Comparison of ENCODE assay signal across 15 cellular contexts in the genomic region with DNA sequence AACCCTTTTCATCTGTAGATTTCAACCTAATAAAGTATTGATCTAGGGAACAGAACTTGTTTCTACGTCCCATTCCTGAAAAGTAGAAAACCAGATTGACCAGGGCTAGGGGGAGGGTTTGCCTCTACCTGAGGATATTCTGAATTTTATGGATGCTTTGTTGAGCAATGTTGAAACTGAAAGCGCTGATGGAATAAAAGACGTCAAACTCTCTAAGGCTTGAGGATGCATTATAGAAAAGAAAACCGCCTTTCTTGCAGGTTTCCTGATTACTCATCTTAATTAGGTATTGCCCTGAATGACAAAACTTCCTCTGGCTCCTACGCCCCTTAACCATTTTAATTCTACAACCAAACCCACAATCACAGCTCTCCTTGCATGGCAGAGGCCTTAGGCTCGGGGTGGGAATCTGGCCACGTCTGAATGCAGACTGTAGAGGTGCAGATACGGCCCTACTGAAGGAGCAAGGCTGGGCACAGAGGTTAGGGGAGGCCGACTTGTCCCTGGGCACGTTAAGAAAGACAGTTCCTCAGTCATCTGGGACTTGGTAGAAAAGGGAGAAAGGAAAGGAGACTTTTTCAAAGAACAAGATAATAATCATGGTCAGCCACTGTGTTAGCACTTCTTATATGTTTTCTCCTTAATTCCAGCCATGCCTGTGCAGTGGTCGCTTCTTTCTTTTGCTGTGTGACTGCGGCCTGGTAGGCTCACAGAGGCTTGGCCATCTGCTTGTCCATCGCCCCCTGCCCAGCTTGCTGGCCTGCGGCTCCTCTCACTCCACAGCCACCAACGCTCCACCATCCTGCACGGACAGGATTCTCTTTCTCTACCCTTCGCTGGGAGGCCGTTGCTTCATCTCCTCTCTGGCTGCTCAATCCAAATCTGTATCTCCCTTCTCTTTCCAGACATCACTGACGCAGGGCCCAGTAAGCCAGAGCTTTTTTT.
DNase-seq lines count a peak whose midpoint lies in the region; ATAC-seq, FAIRE-seq and TF ChIP-seq lines count a peak whose summit lies in the region.
"Had no signal": no experiment of that assay in that cellular context is flagged by ENCODE, and none has a peak within 500 bp of the region (broad histone marks: within the 10 kb centered on the region; RNA-seq: fewer than 3 reads in every experiment).

No MANE protein-coding gene starts in this region.

- no peak overlapping the region for H3K4me3 Mint-ChIP-seq in activated CD4-positive, alpha-beta memory T cell treated with anti-CD3 and anti-CD28 coated beads for 36 hours
- H3K4me3 Mint-ChIP-seq: activated CD8-positive, alpha-beta T cell treated with anti-CD3 and anti-CD28 coated beads, Interleukin-2, amount 10 ng/mL, durations not matched to agents 7 days and 5 days; H9; natural killer cell treated with Interleukin-12 subunit alpha and Interleukin-12 subunit beta and Interleukin-15 and Interleukin-18, amount 100 ng/mL, for 72 hours had no signal

- CTCF ChIA-PET in activated CD4-positive, alpha-beta memory T cell treated with anti-CD3 and anti-CD28 coated beads for 36 hours (lab: Charles Lee): no interaction called here

- H3K27me3 ChIP-seq in cardiac muscle cell (no peaks in the 10 kb centered on the region), lower lobe of right lung (ENCODE audit: low read depth) (no peaks in the 10 kb centered on the region)

- H3K27me3 Mint-ChIP-seq in activated CD4-positive, alpha-beta memory T cell treated with anti-CD3 and anti-CD28 coated beads for 36 hours: peaks cover 3% of the 10 kb centered on the region

- no peak for ATAC-seq in left cardiac atrium
- peak; percentile 45 to 56 for ATAC-seq in lower lobe of right lung
- no peak for ATAC-seq in GM19351 (IDR thresholded peaks at IDR 0.05; ENCODE audit: unreplicated experiment)
- ATAC-seq: activated CD8-positive, alpha-beta T cell treated with anti-CD3 and anti-CD28 coated beads, Interleukin-2, amount 10 ng/mL, durations not matched to agents 7 days and 5 days had no signal

- H3K36me3 Mint-ChIP-seq in activated CD4-positive, alpha-beta memory T cell treated with anti-CD3 and anti-CD28 coated beads for 36 hours: no peaks in the 10 kb centered on the region
- H3K36me3 Mint-ChIP-seq: natural killer cell treated with Interleukin-12 subunit alpha and Interleukin-12 subunit beta and Interleukin-15 and Interleukin-18, amount 100 ng/mL, for 72 hours had no signal

- intact Hi-C loops in left cardiac atrium (cut with DNase I): loop anchor here in 1 of 2 donors (10.0 kb wide), 1 partner anchor 62 kb away; no protein-coding TSS in a partner anchor
- intact Hi-C loops in activated CD4-positive, alpha-beta memory T cell treated with anti-CD3 and anti-CD28 coated beads for 36 hours (cut with micrococcal nuclease): loop anchor here (10.0 kb wide), 1 partner anchor 402 kb away; a partner anchor contains a TSS
- intact Hi-C loops in lower lobe of right lung (cut with DNase I): no loop called here

- H3K9me3 ChIP-seq in cardiac muscle cell (ENCODE audit: low read depth) (no peaks in the 10 kb centered on the region), lower lobe of right lung (peaks cover 7% of the 10 kb centered on the region)

- DNase-seq in cardiac muscle cell (ENCODE audit: low read depth in 1 of 2, low spot score in 1 of 2): no peak
- no peak for DNase-seq in left cardiac atrium
- peak; percentile 16 for DNase-seq in activated CD4-positive, alpha-beta memory T cell treated with anti-CD3 and anti-CD28 coated beads for 36 hours
- no peak for DNase-seq in lower lobe of right lung
- no peak for DNase-seq in urothelium cell line (ENCODE audit: low spot score)
- no peak for DNase-seq in anterior cingulate cortex (lab: John Stamatoyannopoulos, UW)
- no peak for DNase-seq in COLO668 (lab: John Stamatoyannopoulos, UW; ENCODE audit: unreplicated experiment)
- DNase-seq: activated CD8-positive, alpha-beta T cell treated with anti-CD3 and anti-CD28 coated beads, Interleukin-2, amount 10 ng/mL, durations not matched to agents 7 days and 5 days; activated naive CD4-positive, alpha-beta T cell; caudate nucleus; H9; NCI-H2029 treated with DMSO at 0.1 percent for 48 hours; T-helper 9 cell had no signal

- POLR2A ChIA-PET in activated CD4-positive, alpha-beta memory T cell treated with anti-CD3 and anti-CD28 coated beads for 36 hours (lab: Charles Lee): no interaction called here

- H3K27ac ChIP-seq in cardiac muscle cell (peak overlapping the region; percentile 77), lower lobe of right lung (no peak overlapping the region)

- H3K36me3 ChIP-seq in cardiac muscle cell (no peaks in the 10 kb centered on the region), lower lobe of right lung (no peaks in the 10 kb centered on the region)

- H3K4me1 Mint-ChIP-seq in activated CD4-positive, alpha-beta memory T cell treated with anti-CD3 and anti-CD28 coated beads for 36 hours (ENCODE audit: low read depth): peaks cover 18% of the 10 kb centered on the region

- no peaks in the 10 kb centered on the region for H3K9me3 Mint-ChIP-seq in activated CD4-positive, alpha-beta memory T cell treated with anti-CD3 and anti-CD28 coated beads for 36 hours

- H3K27ac Mint-ChIP-seq in activated CD4-positive, alpha-beta memory T cell treated with anti-CD3 and anti-CD28 coated beads for 36 hours: no peak overlapping the region
- H3K27ac Mint-ChIP-seq: activated CD8-positive, alpha-beta T cell treated with anti-CD3 and anti-CD28 coated beads, Interleukin-2, amount 10 ng/mL, durations not matched to agents 7 days and 5 days; H9; natural killer cell treated with Interleukin-12 subunit alpha and Interleukin-12 subunit beta and Interleukin-15 and Interleukin-18, amount 100 ng/mL, for 72 hours had no signal

- H3K4me1 ChIP-seq in cardiac muscle cell (ENCODE audit: low read depth) (peaks cover 29% of the 10 kb centered on the region), lower lobe of right lung (peaks cover 20% of the 10 kb centered on the region)

- peak; percentile 27 for FAIRE-seq in urothelium cell line (lab: Jason Lieb, UNC)

- H3K4me3 ChIP-seq in cardiac muscle cell: no peak overlapping the region
- no peak overlapping the region for H3K4me3 ChIP-seq in lower lobe of right lung

- no peak for TF ChIP-seq CTCF in cardiac muscle cell (IDR thresholded peaks at IDR 0.05; ENCODE audit: low read depth, low read length)
- TF ChIP-seq CTCF in lower lobe of right lung (IDR thresholded peaks at IDR 0.05): no peak

Comparison
In these comparisons a context has a peak if more than half of its experiments do, and no peak if none do; other contexts are left out.
1. ATAC-seq: peak in lower lobe of right lung (2 of 2); none in left cardiac atrium (0 of 2) and GM19351 (single experiment).